Comparison of ENCODE assay signal across 10 cellular contexts in genomic region chr6:157898169-157898568, GRCh38.
DNase-seq lines count a peak whose midpoint lies in the region; ATAC-seq and TF ChIP-seq lines count a peak whose summit lies in the region.
"Had no signal": no experiment of that assay in that cellular context is flagged by ENCODE, and none has a peak within 500 bp of the region (broad histone marks: within the 10 kb centered on the region; RNA-seq: fewer than 3 reads in every experiment).

No MANE protein-coding gene starts in this region.

- intact Hi-C loops in transverse colon (cut with DNase I; ENCODE audit: low total_unique reads): no loop called here
- intact Hi-C loops in breast epithelium (cut with DNase I; ENCODE audit: low total_unique reads): no loop called here

- CTCF ChIA-PET in activated CD4-positive, alpha-beta T cell treated with anti-CD3 and anti-CD28 coated beads, Interleukin-2, amount 10 ng/mL, durations not matched to agents 7 days and 5 days (lab: Charles Lee): interaction anchor here (0.6 to 1.5 kb wide), 4 partner anchors 12 to 597 kb away, joined by 3 to 5 read pairs (median 4); no protein-coding TSS in a partner anchor

- H3K9ac ChIP-seq in parathyroid adenoma: no peak overlapping the region

- H3K27ac Mint-ChIP-seq in activated CD4-positive, alpha-beta T cell treated with anti-CD3 and anti-CD28 coated beads, Interleukin-2, amount 10 ng/mL, durations not matched to agents 7 days and 5 days: no peak overlapping the region

- H3K4me1 ChIP-seq in parathyroid adenoma (peaks cover 2% of the 10 kb centered on the region), transverse colon (no peaks in the 10 kb centered on the region), breast epithelium (no peaks in the 10 kb centered on the region)
- H3K4me1 ChIP-seq: SJSA1 had no signal

- H3K4me1 Mint-ChIP-seq in activated CD4-positive, alpha-beta T cell treated with anti-CD3 and anti-CD28 coated beads, Interleukin-2, amount 10 ng/mL, durations not matched to agents 7 days and 5 days: peaks cover 27% of the 10 kb centered on the region

- H3K36me3 ChIP-seq in WERI-Rb-1: peaks cover 40% of the 10 kb centered on the region
- no peaks in the 10 kb centered on the region for H3K36me3 ChIP-seq in parathyroid adenoma (ENCODE audit: control insufficient read depth, insufficient read depth, low read length)
- H3K36me3 ChIP-seq in transverse colon: peaks cover 0 to 36% (median 18%) of the 10 kb centered on the region in 4 donors
- H3K36me3 ChIP-seq in breast epithelium: no peaks in the 10 kb centered on the region

- TF ChIP-seq EP300 in transverse colon (IDR thresholded peaks at IDR 0.05; ENCODE audit: low read depth): no peak

- 61 to 76% methylated on average over 3 to 7 of the region's 7 CpGs for WGBS in transverse colon (ENCODE audit: low coverage in 1 of 2), 2 donors

- in situ Hi-C loops in transverse colon (cut with MboI; ENCODE audit: low pct_ligation_motif_present in 1 of 4, low pct_unique_long_range_greater_than_20kb in 1 of 4, low sequenced_read_pairs in 3 of 4): no loop called here

- no peak for ATAC-seq in HG03095 (IDR thresholded peaks at IDR 0.05; ENCODE audit: unreplicated experiment)

- no peak overlapping the region for H3K4me3 ChIP-seq in WERI-Rb-1 (ENCODE audit: low read depth, low read length)
- H3K4me3 ChIP-seq in parathyroid adenoma (ENCODE audit: low read depth, low read length): no peak overlapping the region
- no peak overlapping the region for H3K4me3 ChIP-seq in transverse colon
- H3K4me3 ChIP-seq in breast epithelium: no peak overlapping the region
- H3K4me3 ChIP-seq: SJSA1 had no signal

- DNase-seq in activated CD4-positive, alpha-beta T cell treated with anti-CD3 and anti-CD28 coated beads, Interleukin-2, amount 10 ng/mL, durations not matched to agents 7 days and 5 days: peak; percentile 27
- no peak for DNase-seq in activated CD4-positive, alpha-beta T cell treated with anti-CD3 and anti-CD28 coated beads for 1 hour
- DNase-seq in WERI-Rb-1 (peak; percentile 17), erythroblast (lab: John Stamatoyannopoulos, UW) (peak; percentile 44 to 50), transverse colon (no peak), breast epithelium (ENCODE audit: low spot score in 2 of 2) (no peak)
- DNase-seq: H7 had no signal

- no peak overlapping the region for H2AFZ ChIP-seq in parathyroid adenoma

- H3K9me3 ChIP-seq in WERI-Rb-1 (ENCODE audit: severe bottlenecking) (no peaks in the 10 kb centered on the region), parathyroid adenoma (ENCODE audit: control insufficient read depth, low read length) (no peaks in the 10 kb centered on the region), transverse colon (no peaks in the 10 kb centered on the region), breast epithelium (no peaks in the 10 kb centered on the region)
- H3K9me3 ChIP-seq: SJSA1 had no signal

- peak; percentile 56 for TF ChIP-seq CTCF in WERI-Rb-1 (IDR thresholded peaks at IDR 0.05; ENCODE audit: low read depth, low read length)
- peak; percentile 17 for TF ChIP-seq CTCF in parathyroid adenoma (IDR thresholded peaks at IDR 0.05)
- no peak for TF ChIP-seq CTCF in transverse colon (IDR thresholded peaks at IDR 0.05)
- TF ChIP-seq CTCF in breast epithelium (IDR thresholded peaks at IDR 0.05): peak in 1 of 3 donors; percentile 12

- no peaks in the 10 kb centered on the region for H3K27me3 Mint-ChIP-seq in activated CD4-positive, alpha-beta T cell treated with anti-CD3 and anti-CD28 coated beads, Interleukin-2, amount 10 ng/mL, durations not matched to agents 7 days and 5 days

- no peaks in the 10 kb centered on the region for H3K27me3 ChIP-seq in WERI-Rb-1 (ENCODE audit: insufficient read depth, low read depth, severe bottlenecking)
- no peaks in the 10 kb centered on the region for H3K27me3 ChIP-seq in parathyroid adenoma (ENCODE audit: control insufficient read depth, insufficient read depth, low read length)
- H3K27me3 ChIP-seq in transverse colon: no peaks in the 10 kb centered on the region
- no peaks in the 10 kb centered on the region for H3K27me3 ChIP-seq in breast epithelium
- H3K27me3 ChIP-seq: SJSA1 had no signal

- H3K79me2 ChIP-seq in parathyroid adenoma: no peaks in the 10 kb centered on the region

- H3K4me2 ChIP-seq in parathyroid adenoma (ENCODE audit: low read length): no peak overlapping the region

- H3K9me3 Mint-ChIP-seq in activated CD4-positive, alpha-beta T cell treated with anti-CD3 and anti-CD28 coated beads, Interleukin-2, amount 10 ng/mL, durations not matched to agents 7 days and 5 days: no peaks in the 10 kb centered on the region

- no peak overlapping the region for H3K4me3 Mint-ChIP-seq in activated CD4-positive, alpha-beta T cell treated with anti-CD3 and anti-CD28 coated beads, Interleukin-2, amount 10 ng/mL, durations not matched to agents 7 days and 5 days

- no peak for TF ChIP-seq POLR2A in erythroblast (IDR thresholded peaks at IDR 0.05; ENCODE audit: low read length)
- no peak for TF ChIP-seq POLR2A in transverse colon (IDR thresholded peaks at IDR 0.05)
- no peak for TF ChIP-seq POLR2A in breast epithelium (IDR thresholded peaks at IDR 0.05)

- H3K27ac ChIP-seq in WERI-Rb-1: no peak overlapping the region
- H3K27ac ChIP-seq in parathyroid adenoma: no peak overlapping the region
- no peak overlapping the region for H3K27ac ChIP-seq in transverse colon
- H3K27ac ChIP-seq in breast epithelium: peak overlapping the region in 1 of 2 donors; percentile 44
- H3K27ac ChIP-seq: SJSA1 had no signal

- H3K36me3 Mint-ChIP-seq in activated CD4-positive, alpha-beta T cell treated with anti-CD3 and anti-CD28 coated beads, Interleukin-2, amount 10 ng/mL, durations not matched to agents 7 days and 5 days (ENCODE audit: low read depth): peaks cover 5% of the 10 kb centered on the region

- POLR2A ChIA-PET in activated CD4-positive, alpha-beta T cell treated with anti-CD3 and anti-CD28 coated beads, Interleukin-2, amount 10 ng/mL, durations not matched to agents 7 days and 5 days (lab: Charles Lee): no interaction called here

Comparison
In these comparisons a context has a peak if more than half of its experiments do, and no peak if none do; other contexts are left out.
1. DNase-seq: peak in activated CD4-positive, alpha-beta T cell treated with anti-CD3 and anti-CD28 coated beads, Interleukin-2, amount 10 ng/mL, durations not matched to agents 7 days and 5 days (single experiment), WERI-Rb-1 (single experiment) and erythroblast (2 of 2); none in activated CD4-positive, alpha-beta T cell treated with anti-CD3 and anti-CD28 coated beads for 1 hour (single experiment), transverse colon (single experiment) and breast epithelium (0 of 2).
2. CTCF ChIP-seq: peak in WERI-Rb-1 (single experiment) and parathyroid adenoma (single experiment); none in transverse colon (0 of 5).